ENCODE assay signal across 9 cellular contexts in genomic region chr4:76752911-76753494, GRCh38.
DNase-seq lines count a peak whose midpoint lies in the region; ATAC-seq and TF ChIP-seq lines count a peak whose summit lies in the region.
"Had no signal": no experiment of that assay in that cellular context is flagged by ENCODE, and none has a peak within 500 bp of the region (broad histone marks: within the 10 kb centered on the region; RNA-seq: fewer than 3 reads in every experiment).

No MANE protein-coding gene starts in this region.

- H3K4me3 Mint-ChIP-seq in mesothelial cell of epicardium (no peak overlapping the region), natural killer cell (no peak overlapping the region)
- H3K4me3 Mint-ChIP-seq in natural killer cell treated with Interleukin-12 subunit alpha and Interleukin-12 subunit beta and Interleukin-15 and Interleukin-18, amount 100 ng/mL, for 72 hours: no peak overlapping the region
- H3K4me3 Mint-ChIP-seq: IgD-negative memory B cell had no signal

- no peak for TF ChIP-seq CTCF in mesothelial cell of epicardium (IDR thresholded peaks at IDR 0.05; ENCODE audit: unreplicated experiment)
- no peak for TF ChIP-seq CTCF in colonic mucosa (IDR thresholded peaks at IDR 0.05)
- TF ChIP-seq CTCF in natural killer cell (IDR thresholded peaks at IDR 0.05): no peak

- H3K27me3 Mint-ChIP-seq in mesothelial cell of epicardium (ENCODE audit: low read depth): no peaks in the 10 kb centered on the region
- peaks cover 25 to 46% of the 10 kb centered on the region in 2 donors for H3K27me3 Mint-ChIP-seq in natural killer cell treated with Interleukin-12 subunit alpha and Interleukin-12 subunit beta and Interleukin-15 and Interleukin-18, amount 100 ng/mL, for 72 hours
- H3K27me3 Mint-ChIP-seq in natural killer cell (ENCODE audit: low read depth in 2 of 2): peaks cover 17 to 26% of the 10 kb centered on the region in 2 donors

- ATAC-seq in natural killer cell treated with Interleukin-12 subunit alpha and Interleukin-12 subunit beta and Interleukin-15 and Interleukin-18, amount 100 ng/mL, for 72 hours: no peak
- no peak for ATAC-seq in natural killer cell

- H3K9ac ChIP-seq in colonic mucosa (ENCODE audit: low read depth in 2 of 2, low read length in 2 of 2): no peak overlapping the region

- H3K36me3 Mint-ChIP-seq in mesothelial cell of epicardium (peaks cover 27% of the 10 kb centered on the region), natural killer cell (no peaks in the 10 kb centered on the region)
- H3K36me3 Mint-ChIP-seq in natural killer cell treated with Interleukin-12 subunit alpha and Interleukin-12 subunit beta and Interleukin-15 and Interleukin-18, amount 100 ng/mL, for 72 hours: no peaks in the 10 kb centered on the region
- H3K36me3 Mint-ChIP-seq: IgD-negative memory B cell had no signal

- H3K27ac Mint-ChIP-seq in mesothelial cell of epicardium (peak overlapping the region; percentile 91), natural killer cell (no peak overlapping the region)
- H3K27ac Mint-ChIP-seq in natural killer cell treated with Interleukin-12 subunit alpha and Interleukin-12 subunit beta and Interleukin-15 and Interleukin-18, amount 100 ng/mL, for 72 hours: no peak overlapping the region
- H3K27ac Mint-ChIP-seq: IgD-negative memory B cell had no signal

- no peak overlapping the region for H3K4me3 ChIP-seq in colonic mucosa

- H3K4me1 Mint-ChIP-seq in mesothelial cell of epicardium: peaks cover 31% of the 10 kb centered on the region
- H3K4me1 Mint-ChIP-seq in natural killer cell treated with Interleukin-12 subunit alpha and Interleukin-12 subunit beta and Interleukin-15 and Interleukin-18, amount 100 ng/mL, for 72 hours (ENCODE audit: low read depth in 2 of 2): no peaks in the 10 kb centered on the region
- H3K4me1 Mint-ChIP-seq in natural killer cell: no peaks in the 10 kb centered on the region
- H3K4me1 Mint-ChIP-seq: IgD-negative memory B cell had no signal

- H3K27me3 ChIP-seq in colonic mucosa: no peaks in the 10 kb centered on the region

- no peak overlapping the region for H3K27ac ChIP-seq in colonic mucosa

- H3K4me1 ChIP-seq in colonic mucosa: no peaks in the 10 kb centered on the region

- no peaks in the 10 kb centered on the region for H3K36me3 ChIP-seq in colonic mucosa

- DNase-seq in Ammon's horn (ENCODE audit: low spot score): peak; percentile 67
- peak; percentile 100 for DNase-seq in LHCN-M2 (ENCODE audit: low read depth)
- peak; percentile 92 for DNase-seq in dedifferentiated amniotic fluid mesenchymal stem cell (ENCODE audit: extremely low spot score)
- no peak for DNase-seq in mesothelial cell of epicardium (ENCODE audit: low spot score in 2 of 2, unreplicated experiment in 2 of 2)
- no peak for DNase-seq in colonic mucosa
- DNase-seq in occipital lobe (lab: John Stamatoyannopoulos, UW): no peak
- no peak for DNase-seq in natural killer cell treated with Interleukin-12 subunit alpha and Interleukin-12 subunit beta and Interleukin-15 and Interleukin-18, amount 100 ng/mL, for 72 hours (ENCODE audit: low spot score)
- DNase-seq in natural killer cell: no peak

- H3K9me3 Mint-ChIP-seq in mesothelial cell of epicardium: peaks cover 7% of the 10 kb centered on the region
- peaks cover 3% of the 10 kb centered on the region for H3K9me3 Mint-ChIP-seq in natural killer cell treated with Interleukin-12 subunit alpha and Interleukin-12 subunit beta and Interleukin-15 and Interleukin-18, amount 100 ng/mL, for 72 hours
- peaks cover 0 to 2% of the 10 kb centered on the region in 2 donors for H3K9me3 Mint-ChIP-seq in natural killer cell

- intact Hi-C loops in colonic mucosa (cut with DNase I) (no loop called here), natural killer cell (cut with micrococcal nuclease) (no loop called here)

- no peaks in the 10 kb centered on the region for H3K9me3 ChIP-seq in colonic mucosa

Comparison
In these comparisons a context has a peak if more than half of its experiments do, and no peak if none do; other contexts are left out.
1. DNase-seq: peak in Ammon's horn (single experiment), LHCN-M2 (single experiment) and dedifferentiated amniotic fluid mesenchymal stem cell (single experiment); none in mesothelial cell of epicardium (0 of 2), colonic mucosa (single experiment), occipital lobe (single experiment), natural killer cell treated with Interleukin-12 subunit alpha and Interleukin-12 subunit beta and Interleukin-15 and Interleukin-18, amount 100 ng/mL, for 72 hours (single experiment) and natural killer cell (single experiment).